17 cellular contexts compared by ENCODE assay signal in the genomic region with DNA sequence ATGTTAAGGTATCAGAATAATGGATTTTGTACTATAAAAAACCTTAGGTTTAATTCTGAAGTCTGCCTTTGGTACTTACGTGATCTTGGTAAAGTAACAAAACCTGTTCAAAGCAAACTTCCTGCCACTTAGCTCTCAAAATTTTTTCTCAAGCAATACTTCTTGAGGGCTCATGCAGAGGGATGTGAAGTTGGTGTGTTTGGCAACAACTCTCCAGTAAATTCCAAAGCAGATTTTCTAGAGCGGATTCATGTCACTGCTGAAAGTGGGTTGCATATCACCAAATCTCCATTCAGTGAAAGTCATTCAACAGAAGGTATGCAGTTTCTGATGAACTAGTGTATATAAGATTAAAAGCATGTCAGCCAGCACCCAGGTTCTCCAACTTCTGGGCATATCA.
A peak's percentile ranks its signal among the peaks of the same experiment; 100 is the strongest.
DNase-seq lines count a peak whose midpoint lies in the region; ATAC-seq and TF ChIP-seq lines count a peak whose summit lies in the region.
"Had no signal": no experiment of that assay in that cellular context is flagged by ENCODE, and none has a peak within 500 bp of the region (broad histone marks: within the 10 kb centered on the region; RNA-seq: fewer than 3 reads in every experiment).

No MANE protein-coding gene starts in this region.

- H3K27me3 ChIP-seq in left lung (no peaks in the 10 kb centered on the region), lung (ENCODE audit: control insufficient read depth, insufficient read depth) (no peaks in the 10 kb centered on the region), thyroid gland (no peaks in the 10 kb centered on the region)
- H3K27me3 ChIP-seq: BLaER1 treated with 17β-estradiol and CSF1 and Interleukin-3, amounts not matched to agents 10 nM and 100 nM had no signal

- TF ChIP-seq POLR2A in thyroid gland (IDR thresholded peaks at IDR 0.05) = no peak

- H3K27ac ChIP-seq in left lung (no peak overlapping the region), lung (ENCODE audit: low read depth in 1 of 2, low read length in 1 of 2) (no peak overlapping the region), thyroid gland (peak overlapping the region in 2 of 3 donors; percentile 27 to 47)
- H3K27ac ChIP-seq: 22Rv1; A549; BLaER1 treated with 17β-estradiol and CSF1 and Interleukin-3, amounts not matched to agents 10 nM and 100 nM; C4-2B had no signal

- peak; percentile 85 for ATAC-seq in left lung
- ATAC-seq in lung (ENCODE audit: insufficient read depth, low FRiP score) = peak; percentile 34
- no peak for ATAC-seq in HG02981 (IDR thresholded peaks at IDR 0.05; ENCODE audit: unreplicated experiment)
- ATAC-seq: A549; CD8-positive, alpha-beta T cell had no signal

- no peaks in the 10 kb centered on the region for H3K9me3 ChIP-seq in left lung
- no peaks in the 10 kb centered on the region for H3K9me3 ChIP-seq in lung (ENCODE audit: control insufficient read depth in 2 of 2, insufficient read depth in 1 of 2, low read length in 1 of 2)
- no peaks in the 10 kb centered on the region for H3K9me3 ChIP-seq in thyroid gland
- H3K9me3 ChIP-seq: A549; BLaER1 treated with 17β-estradiol and CSF1 and Interleukin-3, amounts not matched to agents 10 nM and 100 nM; Caco-2 had no signal

- 69 to 82% methylated on average over 2 of the region's 2 CpGs for WGBS in lung, 2 donors
- WGBS in thyroid gland, 2 donors = 28 to 48% methylated on average over 2 of the region's 2 CpGs

- intact Hi-C loops in left lung (cut with DNase I) = no loop called here
- intact Hi-C loops in thyroid gland (cut with DNase I) = no loop called here

- no peak for TF ChIP-seq CTCF in left lung (IDR thresholded peaks at IDR 0.05)
- no peak for TF ChIP-seq CTCF in lung (IDR thresholded peaks at IDR 0.05; ENCODE audit: control extremely low read depth, extremely low read depth)
- no peak for TF ChIP-seq CTCF in thyroid gland (IDR thresholded peaks at IDR 0.05)

- H3K4me1 ChIP-seq in left lung = no peaks in the 10 kb centered on the region
- H3K4me1 ChIP-seq in lung (ENCODE audit: control insufficient read depth in 2 of 2, insufficient read depth in 2 of 2, low read length in 2 of 2) = no peaks in the 10 kb centered on the region
- peaks cover 3 to 5% of the 10 kb centered on the region in 2 donors for H3K4me1 ChIP-seq in thyroid gland
- H3K4me1 ChIP-seq: A549; BLaER1 treated with 17β-estradiol and CSF1 and Interleukin-3, amounts not matched to agents 10 nM and 100 nM; Caco-2 had no signal

- H3K36me3 ChIP-seq in left lung (no peaks in the 10 kb centered on the region), lung (ENCODE audit: control insufficient read depth in 2 of 2, insufficient read depth in 2 of 2, low read length in 2 of 2) (no peaks in the 10 kb centered on the region), thyroid gland (no peaks in the 10 kb centered on the region)
- H3K36me3 ChIP-seq: BLaER1 treated with 17β-estradiol and CSF1 and Interleukin-3, amounts not matched to agents 10 nM and 100 nM had no signal

- H3K4me3 ChIP-seq in left lung = no peak overlapping the region
- no peak overlapping the region for H3K4me3 ChIP-seq in lung
- no peak overlapping the region for H3K4me3 ChIP-seq in thyroid gland (replicated peaks in 1 of 3)
- H3K4me3 ChIP-seq: A549; BLaER1 treated with 17β-estradiol and CSF1 and Interleukin-3, amounts not matched to agents 10 nM and 100 nM had no signal

- DNase-seq in left lung = no peak
- DNase-seq in lung (ENCODE audit: low spot score) = no peak
- DNase-seq in thyroid gland = peak; percentile 5 to 13
- DNase-seq in NCI-H1694 treated with DMSO at 0.1 percent for 48 hours (lab: John Stamatoyannopoulos, UW) = no peak
- no peak for DNase-seq in germinal center (ENCODE audit: low spot score)
- DNase-seq: AML-193; Caco-2; Calu3; CD4-positive, alpha-beta T cell; CD8-positive, alpha-beta T cell; DMS79 treated with DMSO at 0.1 percent for 48 hours; GF-D8 had no signal

Comparison
In these comparisons a context has a peak if more than half of its experiments do, and no peak if none do; other contexts are left out.
1. DNase-seq: peak in thyroid gland (2 of 2); none in left lung (0 of 2), lung (single experiment), NCI-H1694 treated with DMSO at 0.1 percent for 48 hours (single experiment) and germinal center (single experiment).
2. H3K27ac ChIP-seq: peak in thyroid gland (2 of 3); none in left lung (0 of 2) and lung (0 of 2).